ENCODE assay signal across 8 cellular contexts in the genomic region with DNA sequence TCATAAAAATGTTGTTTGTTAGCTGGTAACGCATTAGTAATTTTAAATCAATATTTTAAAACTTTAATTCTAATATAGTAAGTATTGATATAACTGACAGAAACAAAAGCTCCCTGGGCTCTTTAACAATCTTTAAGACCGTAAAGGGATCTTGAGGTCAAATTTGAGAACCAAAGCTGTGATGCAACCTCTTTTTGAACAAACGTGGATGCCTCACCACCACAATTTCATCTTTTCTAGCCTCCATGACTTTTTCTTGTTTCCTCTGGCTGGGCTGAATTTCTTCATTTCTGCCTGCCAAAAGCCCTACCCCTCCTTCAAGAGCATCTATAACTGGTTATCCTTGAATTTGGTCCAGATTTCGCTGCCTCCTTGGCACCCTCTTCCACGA. TPM values are rescaled to one million over a fixed set of nuclear protein-coding genes. Genes with fewer than 3 reads are reported as not detected.
DNase-seq lines count a peak whose midpoint lies in the region; TF ChIP-seq lines count a peak whose summit lies in the region.

No MANE protein-coding gene starts in this region.

- peak overlapping the region; percentile 82 to 92 (median 88); a peak in 21 of 22 replicates for H3K9ac ChIP-seq in BLaER1 treated with 17β-estradiol and CSF1 and Interleukin-3, amounts not matched to agents 10 nM and 100 nM
- H3K9ac ChIP-seq in neural cell (ENCODE audit: low read length): peak overlapping the region; percentile 78

- no peak overlapping the region for H2AFZ ChIP-seq in neural cell (ENCODE audit: low read depth, low read length)

- peak overlapping the region; percentile 82 to 96 (median 92); a peak in 21 of 22 replicates for H3K27ac ChIP-seq in BLaER1 treated with 17β-estradiol and CSF1 and Interleukin-3, amounts not matched to agents 10 nM and 100 nM
- H3K27ac ChIP-seq in coronary artery (peak overlapping the region; percentile 87 to 96), neural cell (ENCODE audit: low read length) (no peak overlapping the region)

- H3F3A ChIP-seq in neural cell (ENCODE audit: insufficient read depth, low read length, poor library complexity, severe bottlenecking): no peaks in the 10 kb centered on the region

- H3K9me2 ChIP-seq in neural cell (ENCODE audit: insufficient read depth, low read length): no peaks in the 10 kb centered on the region

- no peak for TF ChIP-seq RAD21 in neural cell (conservative IDR thresholded peaks at IDR 0.05)

- DNase-seq in NOMO-1 (lab: John Stamatoyannopoulos, UW; ENCODE audit: unreplicated experiment in 2 of 2) (peak; percentile 74 to 78), coronary artery (ENCODE audit: low spot score) (no peak), NCI-H2107 (lab: John Stamatoyannopoulos, UW) (no peak), OCI-M2 (lab: John Stamatoyannopoulos, UW; ENCODE audit: unreplicated experiment) (no peak), islet precursor cell (no peak)
- no peak for DNase-seq in activated CD4-positive, alpha-beta T cell treated with anti-CD3 and anti-CD28 coated beads for 1 hour

- H3K4me1 ChIP-seq in BLaER1 treated with 17β-estradiol and CSF1 and Interleukin-3, amounts not matched to agents 10 nM and 100 nM: peaks cover 11 to 17% (median 12%) of the 10 kb centered on the region in 10 experiments; a peak in 18 of 20 replicates

- peaks cover 32 to 72% (median 51%) of the 10 kb centered on the region in 11 experiments for H3K9me3 ChIP-seq in BLaER1 treated with 17β-estradiol and CSF1 and Interleukin-3, amounts not matched to agents 10 nM and 100 nM (replicated peaks in 1 of 11)
- no peaks in the 10 kb centered on the region for H3K9me3 ChIP-seq in neural cell (ENCODE audit: low read length)

- H4K20me1 ChIP-seq in BLaER1 treated with 17β-estradiol and CSF1 and Interleukin-3, amounts not matched to agents 10 nM and 100 nM: no peaks in the 10 kb centered on the region
- H4K20me1 ChIP-seq in neural cell (ENCODE audit: insufficient read depth): no peaks in the 10 kb centered on the region

- H3K4me2 ChIP-seq in BLaER1 treated with 17β-estradiol and CSF1 and Interleukin-3, amounts not matched to agents 10 nM and 100 nM: peak overlapping the region; percentile 64 to 89 (median 80)
- H3K4me2 ChIP-seq in neural cell (ENCODE audit: low read length): peak overlapping the region; percentile 62

- no peak for TF ChIP-seq EP300 in neural cell (conservative IDR thresholded peaks at IDR 0.05; ENCODE audit: poor library complexity, severe bottlenecking)

- TF ChIP-seq CTCF in coronary artery (IDR thresholded peaks at IDR 0.05) (no peak), neural cell (IDR thresholded peaks at IDR 0.05; ENCODE audit: poor library complexity, severe bottlenecking) (no peak)

- peak overlapping the region; percentile 58 to 74 (median 64) for H3K4me3 ChIP-seq in BLaER1 treated with 17β-estradiol and CSF1 and Interleukin-3, amounts not matched to agents 10 nM and 100 nM
- H3K4me3 ChIP-seq in coronary artery: peak overlapping the region; percentile 87
- peak overlapping the region; percentile 76 for H3K4me3 ChIP-seq in neural cell (ENCODE audit: low read length)

- H3K36me3 ChIP-seq in BLaER1 treated with 17β-estradiol and CSF1 and Interleukin-3, amounts not matched to agents 10 nM and 100 nM: peaks cover 18 to 46% (median 38%) of the 10 kb centered on the region in 11 experiments
- H3K36me3 ChIP-seq in neural cell (ENCODE audit: insufficient read depth, low read length): no peaks in the 10 kb centered on the region

- no peaks in the 10 kb centered on the region for H3K27me3 ChIP-seq in BLaER1 treated with 17β-estradiol and CSF1 and Interleukin-3, amounts not matched to agents 10 nM and 100 nM
- no peaks in the 10 kb centered on the region for H3K27me3 ChIP-seq in neural cell (ENCODE audit: insufficient read depth, low read depth, low read length)

- no peaks in the 10 kb centered on the region for H3K79me2 ChIP-seq in neural cell (replicated peaks; ENCODE audit: insufficient read depth, low read length)

TF ChIP-seq in neural cell, 6 proteins besides CTCF, POLR2A, EP300 and RAD21:
- TF ChIP-seq, protein P1, sequence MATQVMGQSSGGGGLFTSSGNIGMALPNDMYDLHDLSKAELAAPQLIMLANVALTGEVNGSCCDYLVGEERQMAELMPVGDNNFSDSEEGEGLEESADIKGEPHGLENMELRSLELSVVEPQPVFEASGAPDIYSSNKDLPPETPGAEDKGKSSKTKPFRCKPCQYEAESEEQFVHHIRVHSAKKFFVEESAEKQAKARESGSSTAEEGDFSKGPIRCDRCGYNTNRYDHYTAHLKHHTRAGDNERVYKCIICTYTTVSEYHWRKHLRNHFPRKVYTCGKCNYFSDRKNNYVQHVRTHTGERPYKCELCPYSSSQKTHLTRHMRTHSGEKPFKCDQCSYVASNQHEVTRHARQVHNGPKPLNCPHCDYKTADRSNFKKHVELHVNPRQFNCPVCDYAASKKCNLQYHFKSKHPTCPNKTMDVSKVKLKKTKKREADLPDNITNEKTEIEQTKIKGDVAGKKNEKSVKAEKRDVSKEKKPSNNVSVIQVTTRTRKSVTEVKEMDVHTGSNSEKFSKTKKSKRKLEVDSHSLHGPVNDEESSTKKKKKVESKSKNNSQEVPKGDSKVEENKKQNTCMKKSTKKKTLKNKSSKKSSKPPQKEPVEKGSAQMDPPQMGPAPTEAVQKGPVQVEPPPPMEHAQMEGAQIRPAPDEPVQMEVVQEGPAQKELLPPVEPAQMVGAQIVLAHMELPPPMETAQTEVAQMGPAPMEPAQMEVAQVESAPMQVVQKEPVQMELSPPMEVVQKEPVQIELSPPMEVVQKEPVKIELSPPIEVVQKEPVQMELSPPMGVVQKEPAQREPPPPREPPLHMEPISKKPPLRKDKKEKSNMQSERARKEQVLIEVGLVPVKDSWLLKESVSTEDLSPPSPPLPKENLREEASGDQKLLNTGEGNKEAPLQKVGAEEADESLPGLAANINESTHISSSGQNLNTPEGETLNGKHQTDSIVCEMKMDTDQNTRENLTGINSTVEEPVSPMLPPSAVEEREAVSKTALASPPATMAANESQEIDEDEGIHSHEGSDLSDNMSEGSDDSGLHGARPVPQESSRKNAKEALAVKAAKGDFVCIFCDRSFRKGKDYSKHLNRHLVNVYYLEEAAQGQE (IDR thresholded peaks at IDR 0.05; ENCODE audit: borderline replicate concordance): no peak
- TF ChIP-seq EZH2 (IDR thresholded peaks at IDR 0.05; ENCODE audit: borderline replicate concordance, insufficient read depth, low read length, poor library complexity, severe bottlenecking): no peak
- TF ChIP-seq TAF1 (IDR thresholded peaks at IDR 0.05; ENCODE audit: low read depth): no peak
- TF ChIP-seq SMC3 (conservative IDR thresholded peaks at IDR 0.05; ENCODE audit: poor library complexity): no peak
- no peak for TF ChIP-seq POLR2AphosphoS5 (IDR thresholded peaks at IDR 0.05)
- TF ChIP-seq MXI1 (conservative IDR thresholded peaks at IDR 0.05; ENCODE audit: poor library complexity, severe bottlenecking): no peak

RNA-seq across cellular contexts. Expression of a gene that starts 0.6 kb away (rescaled TPM):
- 21.4 and 35.9 TPM in 2 replicates for polyA plus RNA-seq in neural cell
- polyA minus RNA-seq in neural cell: 8.3 and 8.5 TPM in 2 replicates

Comparison
In these comparisons a context has a peak if more than half of its experiments do, and no peak if none do; other contexts are left out.
1. DNase-seq: peak in NOMO-1 (2 of 2); none in coronary artery (single experiment), NCI-H2107 (single experiment), OCI-M2 (single experiment), activated CD4-positive, alpha-beta T cell treated with anti-CD3 and anti-CD28 coated beads for 1 hour (single experiment) and islet precursor cell (single experiment).
2. Peak in every context shown above with its lines, with median percentiles within 50 percentile points of each other: H3K4me3 ChIP-seq.